In the genomic region with DNA sequence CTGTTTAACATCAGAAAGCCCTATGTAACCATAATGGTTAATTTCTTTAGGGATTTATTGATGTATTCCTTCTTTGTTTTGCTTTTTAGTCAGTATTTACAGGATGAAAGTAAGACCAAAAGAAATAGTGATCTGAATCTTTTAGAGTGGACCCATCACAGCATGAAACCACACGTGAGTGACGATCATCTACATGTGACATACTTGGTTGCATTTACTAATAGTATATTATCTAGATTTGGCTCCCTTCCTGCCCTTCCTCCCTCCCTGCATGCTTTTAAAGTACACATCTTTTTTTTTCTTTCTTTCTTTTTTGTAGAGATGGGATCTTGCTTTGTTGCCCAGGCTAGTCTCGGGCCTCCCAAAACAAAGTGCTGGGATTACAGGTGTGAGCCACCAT, we compare ENCODE assay signal across 1 cellular context.
TF ChIP-seq lines count a peak whose summit lies in the region.

No MANE protein-coding gene starts in this region.

TF ChIP-seq in K562, 482 proteins besides CTCF, POLR2A, EP300 and RAD21 (continued from another document):
- TF ChIP-seq, protein P1, sequence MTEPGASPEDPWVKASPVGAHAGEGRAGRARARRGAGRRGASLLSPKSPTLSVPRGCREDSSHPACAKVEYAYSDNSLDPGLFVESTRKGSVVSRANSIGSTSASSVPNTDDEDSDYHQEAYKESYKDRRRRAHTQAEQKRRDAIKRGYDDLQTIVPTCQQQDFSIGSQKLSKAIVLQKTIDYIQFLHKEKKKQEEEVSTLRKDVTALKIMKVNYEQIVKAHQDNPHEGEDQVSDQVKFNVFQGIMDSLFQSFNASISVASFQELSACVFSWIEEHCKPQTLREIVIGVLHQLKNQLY (CRISPR knock-in tag; conservative IDR thresholded peaks at IDR 0.05) = no peak
- TF ChIP-seq TEAD4 (IDR thresholded peaks at IDR 0.05; ENCODE audit: low read length) = no peak
- no peak for TF ChIP-seq TEAD4 (CRISPR knock-in tag; IDR thresholded peaks at IDR 0.05; ENCODE audit: borderline replicate concordance)
- TF ChIP-seq, protein P2, sequence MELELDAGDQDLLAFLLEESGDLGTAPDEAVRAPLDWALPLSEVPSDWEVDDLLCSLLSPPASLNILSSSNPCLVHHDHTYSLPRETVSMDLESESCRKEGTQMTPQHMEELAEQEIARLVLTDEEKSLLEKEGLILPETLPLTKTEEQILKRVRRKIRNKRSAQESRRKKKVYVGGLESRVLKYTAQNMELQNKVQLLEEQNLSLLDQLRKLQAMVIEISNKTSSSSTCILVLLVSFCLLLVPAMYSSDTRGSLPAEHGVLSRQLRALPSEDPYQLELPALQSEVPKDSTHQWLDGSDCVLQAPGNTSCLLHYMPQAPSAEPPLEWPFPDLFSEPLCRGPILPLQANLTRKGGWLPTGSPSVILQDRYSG (tag; conservative IDR thresholded peaks at IDR 0.05; ENCODE audit: low read depth) = no peak
- TF ChIP-seq HMGN3 (IDR thresholded peaks at IDR 0.05; ENCODE audit: borderline replicate concordance, extremely low read depth, insufficient read length, low read depth, low read length) = no peak
- no peak for TF ChIP-seq ETV1 (tag; conservative IDR thresholded peaks at IDR 0.05; ENCODE audit: low read depth)
